In the genomic region with DNA sequence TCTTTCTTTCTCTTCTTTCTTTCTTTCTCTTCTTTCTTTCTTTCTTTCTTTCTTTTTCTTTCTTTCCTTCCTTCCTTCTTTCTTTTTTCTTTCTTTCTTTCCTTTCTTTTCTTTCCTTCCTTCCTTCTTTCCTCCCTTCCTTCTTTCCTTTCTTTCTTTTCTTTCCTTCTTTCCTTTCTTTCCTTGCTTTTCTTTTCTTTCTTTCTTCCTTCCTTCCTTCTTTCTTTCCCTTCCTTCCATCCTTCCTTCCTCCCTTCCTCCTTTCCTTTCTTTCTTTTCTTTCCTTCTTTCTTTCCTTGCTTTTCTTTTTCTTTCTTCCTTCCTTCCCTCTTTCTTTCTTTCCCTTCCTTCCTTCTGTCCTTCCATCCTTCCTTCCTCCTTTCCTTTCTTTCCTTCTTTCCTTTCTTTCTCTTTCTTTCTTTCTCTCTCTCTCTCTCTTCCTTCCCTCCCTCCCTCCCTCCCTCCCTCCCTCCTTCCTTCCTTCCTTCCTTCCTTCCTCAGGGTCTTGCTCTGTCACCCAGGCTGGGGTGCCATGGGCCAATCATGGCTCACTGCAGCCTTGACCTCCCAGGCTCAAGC, we compare ENCODE assay signal across 1 cellular context.
A peak's percentile ranks its signal among the peaks of the same experiment; 100 is the strongest.
TF ChIP-seq lines count a peak whose summit lies in the region.

No MANE protein-coding gene starts in this region.

TF ChIP-seq in K562, 482 proteins besides CTCF, POLR2A, EP300 and RAD21 (continued from another document):
- TF ChIP-seq POLR2B (IDR thresholded peaks at IDR 0.05; ENCODE audit: low read depth, partially characterized antibody) (no peak), ZNF217 (CRISPR knock-in tag; IDR thresholded peaks at IDR 0.05) (no peak)
- TF ChIP-seq, protein P1, sequence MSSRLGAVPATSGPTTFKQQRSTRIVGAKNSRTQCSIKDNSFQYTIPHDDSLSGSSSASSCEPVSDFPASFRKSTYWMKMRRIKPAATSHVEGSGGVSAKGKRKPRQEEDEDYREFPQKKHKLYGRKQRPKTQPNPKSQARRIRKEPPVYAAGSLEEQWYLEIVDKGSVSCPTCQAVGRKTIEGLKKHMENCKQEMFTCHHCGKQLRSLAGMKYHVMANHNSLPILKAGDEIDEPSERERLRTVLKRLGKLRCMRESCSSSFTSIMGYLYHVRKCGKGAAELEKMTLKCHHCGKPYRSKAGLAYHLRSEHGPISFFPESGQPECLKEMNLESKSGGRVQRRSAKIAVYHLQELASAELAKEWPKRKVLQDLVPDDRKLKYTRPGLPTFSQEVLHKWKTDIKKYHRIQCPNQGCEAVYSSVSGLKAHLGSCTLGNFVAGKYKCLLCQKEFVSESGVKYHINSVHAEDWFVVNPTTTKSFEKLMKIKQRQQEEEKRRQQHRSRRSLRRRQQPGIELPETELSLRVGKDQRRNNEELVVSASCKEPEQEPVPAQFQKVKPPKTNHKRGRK (tag; IDR thresholded peaks at IDR 0.05): peak; percentile 99
